Comparison of ENCODE assay signal across 22 cellular contexts in genomic region chr14:104262515-104263514, GRCh38.
A peak's percentile ranks its signal among the peaks of the same experiment; 100 is the strongest.
DNase-seq lines count a peak whose midpoint lies in the region; FAIRE-seq and TF ChIP-seq lines count a peak whose summit lies in the region.
"Had no signal": no experiment of that assay in that cellular context is flagged by ENCODE, and none has a peak within 500 bp of the region (broad histone marks: within the 10 kb centered on the region; RNA-seq: fewer than 3 reads in every experiment).

No MANE protein-coding gene starts in this region.

- TF ChIP-seq EP300 in H1 (IDR thresholded peaks at IDR 0.05; ENCODE audit: borderline replicate concordance in 1 of 2, low read depth in 2 of 2, low read length in 2 of 2): no peak

- H2BK12ac ChIP-seq in H1 (ENCODE audit: low read depth, low read length) (no peak overlapping the region), neuronal stem cell (ENCODE audit: low read length) (no peak overlapping the region)

- no peak overlapping the region for H2BK120ac ChIP-seq in H1 (replicated peaks; ENCODE audit: low read depth, low read length)
- no peak overlapping the region for H2BK120ac ChIP-seq in neuronal stem cell (ENCODE audit: low read depth, low read length)

- H3K56ac ChIP-seq in H1 (replicated peaks; ENCODE audit: insufficient read length, low read depth, low read length): no peak overlapping the region

- H3K4me1 ChIP-seq in BLaER1 (peaks cover 48% of the 10 kb centered on the region), H1 (replicated peaks in 1 of 4; ENCODE audit: control insufficient read depth in 3 of 4, insufficient read depth in 4 of 4, low read length in 3 of 4) (no peaks in the 10 kb centered on the region; a peak in 1 of 7 replicates), neuronal stem cell (ENCODE audit: control insufficient read depth in 2 of 2, insufficient read depth in 1 of 2, low read depth in 1 of 2, low read length in 2 of 2) (no peaks in the 10 kb centered on the region)
- H3K4me1 ChIP-seq: body of pancreas, Caco-2, pancreas had no signal

- H3K36me3 ChIP-seq in BLaER1: no peaks in the 10 kb centered on the region
- H3K36me3 ChIP-seq in H1 (ENCODE audit: control insufficient read depth in 2 of 4, insufficient read depth in 4 of 4, low read length in 3 of 4): no peaks in the 10 kb centered on the region
- no peaks in the 10 kb centered on the region for H3K36me3 ChIP-seq in neuronal stem cell (replicated peaks in 1 of 2; ENCODE audit: control insufficient read depth in 2 of 2, insufficient read depth in 2 of 2, low read length in 2 of 2)
- H3K36me3 ChIP-seq: pancreas had no signal

- TF ChIP-seq POLR2A in H1 (IDR thresholded peaks at IDR 0.05; ENCODE audit: control extremely low read depth in 1 of 2, low read depth in 2 of 2, low read length in 2 of 2): no peak

- DNase-seq in D341Med (ENCODE audit: low spot score) (peak; percentile 27), H1 (ENCODE audit: low read depth in 1 of 2, low spot score in 2 of 2) (no peak), neuronal stem cell (ENCODE audit: low spot score) (no peak), AG08395 (ENCODE audit: low spot score) (no peak), midbrain (lab: John Stamatoyannopoulos, UW) (no peak), ecto neural progenitor cell (ENCODE audit: low spot score) (no peak), HTR-8/SVneo (ENCODE audit: insufficient read length, low spot score) (no peak)
- DNase-seq: activated T-cell treated with anti-CD3 and anti-CD28 coated beads, Interleukin-2, amount 50 U/mL, for 48 hours; HCEC 1CT; KBM-7; NCI-H1694; NCI-H526 treated with DMSO at 0.1 percent for 48 hours; SHP77; stimulated activated CD4-positive, alpha-beta T cell treated with anti-CD3 and anti-CD28 coated beads, Interleukin-2, amount 100 ng/mL, for 48 hours had no signal

- H3K14ac ChIP-seq in H1 (ENCODE audit: insufficient read length): no peak overlapping the region
- peak overlapping the region; percentile 4 for H3K14ac ChIP-seq in neuronal stem cell (ENCODE audit: low read length)

- WGBS in H1 (ENCODE audit: extremely low coverage in 1 of 2, insufficient coverage in 1 of 2, insufficient read length in 1 of 2, insufficient replicate concordance in 2 of 2, low coverage in 1 of 2, low lambda C conversion rate in 2 of 2, missing lambda C conversion rate in 1 of 2), 2 experiments: 82% methylated on average over 12 of the region's 16 CpGs; no CpG with 5 or more reads in 1 of the 2 experiments
- WGBS in neuronal stem cell (ENCODE audit: extremely low coverage in 2 of 2, insufficient read length in 2 of 2, insufficient replicate concordance in 1 of 2), 2 donors: no CpG with 5 or more reads among the region's 16 CpGs

- H2BK20ac ChIP-seq in H1 (ENCODE audit: low read length): no peak overlapping the region

- H3K23me2 ChIP-seq in H1 (ENCODE audit: low read depth, low read length): no peaks in the 10 kb centered on the region

- H2BK15ac ChIP-seq in H1 (ENCODE audit: low read length) (no peak overlapping the region), neuronal stem cell (ENCODE audit: low read length) (no peak overlapping the region)

- H3K18ac ChIP-seq in H1 (ENCODE audit: extremely low read depth, low read length) (no peak overlapping the region), neuronal stem cell (ENCODE audit: low read length) (peak overlapping the region; percentile 53)

- H3K79me1 ChIP-seq in H1 (ENCODE audit: low read depth, low read length) (no peaks in the 10 kb centered on the region), neuronal stem cell (ENCODE audit: low read depth, low read length) (no peaks in the 10 kb centered on the region)

- H2AFZ ChIP-seq in H1 (ENCODE audit: low read length) (no peak overlapping the region), neuronal stem cell (ENCODE audit: low read length) (no peak overlapping the region)

- no peaks in the 10 kb centered on the region for H3K27me3 ChIP-seq in BLaER1
- H3K27me3 ChIP-seq in H1 (replicated peaks in 1 of 4; ENCODE audit: control insufficient read depth in 3 of 4, extremely low read depth in 1 of 4, insufficient read depth in 3 of 4, low read length in 3 of 4): no peaks in the 10 kb centered on the region
- H3K27me3 ChIP-seq in neuronal stem cell (ENCODE audit: control insufficient read depth in 3 of 3, insufficient read depth in 3 of 3, low read depth in 1 of 3, low read length in 3 of 3): no peaks in the 10 kb centered on the region
- H3K27me3 ChIP-seq: body of pancreas, pancreas had no signal

- CTCF ChIA-PET in H1 (lab: Charles Lee; ENCODE audit: partially characterized antibody): interaction anchor here (1.0 kb wide), 2 partner anchors 38 to 39 kb away, joined by 3 to 4 read pairs; no protein-coding TSS in a partner anchor

- POLR2A ChIA-PET in H1 (lab: Charles Lee; ENCODE audit: partially characterized antibody): interaction anchor here (1.1 kb wide), 1 partner anchor 384 kb away, joined by 3 read pairs; no protein-coding TSS in a partner anchor

- peak overlapping the region; percentile 74 for H3K4me2 ChIP-seq in BLaER1
- H3K4me2 ChIP-seq in H1 (ENCODE audit: insufficient read depth in 1 of 2, low read depth in 2 of 2, low read length in 2 of 2): no peak overlapping the region
- H3K4me2 ChIP-seq in neuronal stem cell (ENCODE audit: insufficient read depth, low read length, poor library complexity, severe bottlenecking): no peak overlapping the region

- H2BK5ac ChIP-seq in H1 (ENCODE audit: low read depth, low read length): no peak overlapping the region
- H2BK5ac ChIP-seq in neuronal stem cell (ENCODE audit: low read length): no peak overlapping the region

- H4K20me1 ChIP-seq in BLaER1 (no peaks in the 10 kb centered on the region), H1 (replicated peaks in 1 of 2; ENCODE audit: control insufficient read depth in 1 of 2, insufficient read depth in 2 of 2, low read length in 2 of 2) (peaks cover 0 to 2% of the 10 kb centered on the region in 2 experiments)

- H3K23ac ChIP-seq in H1 (ENCODE audit: insufficient read length) (no peak overlapping the region), neuronal stem cell (ENCODE audit: low read depth, low read length, poor library complexity) (peak overlapping the region; percentile 82)

- H4K5ac ChIP-seq in H1 (ENCODE audit: insufficient read length, low read depth, low read length): no peak overlapping the region

- H4K91ac ChIP-seq in H1 (replicated peaks; ENCODE audit: insufficient read length, low read length) (no peak overlapping the region), neuronal stem cell (ENCODE audit: low read depth, low read length, poor library complexity) (no peak overlapping the region)

- no peak overlapping the region for H3K4me3 ChIP-seq in BLaER1
- no peak overlapping the region for H3K4me3 ChIP-seq in H1 (ENCODE audit: extremely low read depth in 1 of 4, insufficient read depth in 2 of 4, low read depth in 3 of 4, low read length in 4 of 4)
- no peak overlapping the region for H3K4me3 ChIP-seq in neuronal stem cell (ENCODE audit: low read length in 2 of 2)
- H3K4me3 ChIP-seq: body of pancreas, pancreas, skin epidermis had no signal

- no peak for TF ChIP-seq CTCF in H1 (IDR thresholded peaks at IDR 0.05; ENCODE audit: control extremely low read depth in 1 of 3, insufficient read depth in 1 of 3, low read depth in 1 of 3, low read length in 3 of 3)

- H3K9me3 ChIP-seq in BLaER1: peaks cover 17% of the 10 kb centered on the region
- 0 out of 4 replicates have a peak, but pooled peaks cover 0 to 3% of the 10 kb centered on the region in 2 experiments for H3K9me3 ChIP-seq in H1 (ENCODE audit: insufficient read depth in 2 of 2, low read depth in 1 of 2, low read length in 1 of 2)
- H3K9me3 ChIP-seq in neuronal stem cell (replicated peaks in 1 of 2; ENCODE audit: control insufficient read depth in 2 of 2, insufficient read depth in 1 of 2, low read depth in 1 of 2, low read length in 2 of 2): peaks cover 0 to 6% of the 10 kb centered on the region in 2 donors
- H3K9me3 ChIP-seq: body of pancreas, Caco-2, pancreas had no signal

- TF ChIP-seq RAD21 in H1 (IDR thresholded peaks at IDR 0.05 in 1 of 2, conservative IDR thresholded peaks at IDR 0.05 in 1 of 2; ENCODE audit: low read depth in 2 of 2, low read length in 2 of 2): no peak

- H3K27ac ChIP-seq in BLaER1: peak overlapping the region; percentile 20
- no peak overlapping the region for H3K27ac ChIP-seq in H1 (ENCODE audit: low read depth, low read length)
- no peak overlapping the region for H3K27ac ChIP-seq in neuronal stem cell (replicated peaks; ENCODE audit: low read length)
- H3K27ac ChIP-seq: body of pancreas, pancreas, skin epidermis had no signal

- H3K79me2 ChIP-seq in H1 (ENCODE audit: control insufficient read depth in 1 of 2, insufficient read depth in 2 of 2, low read length in 2 of 2): no peaks in the 10 kb centered on the region

- no peak for FAIRE-seq in H1 (lab: Jason Lieb, UNC)
- FAIRE-seq in HTR-8/SVneo (lab: Jason Lieb, UNC): no peak
- FAIRE-seq: colon, endothelial cell of umbilical vein, pancreas, TTC549 had no signal

- H2AK5ac ChIP-seq in H1 (ENCODE audit: low read depth, low read length): no peak overlapping the region
- H2AK5ac ChIP-seq in neuronal stem cell (ENCODE audit: low read depth, low read length): no peak overlapping the region

- H3K9ac ChIP-seq in BLaER1 (no peak overlapping the region), H1 (replicated peaks in 1 of 4; ENCODE audit: extremely low read depth in 1 of 4, low read depth in 3 of 4, low read length in 3 of 4) (no peak overlapping the region), neuronal stem cell (ENCODE audit: low read depth, low read length, poor library complexity) (no peak overlapping the region)

- H3K4ac ChIP-seq in H1 (replicated peaks; ENCODE audit: insufficient read length, low read depth, low read length) (no peak overlapping the region), neuronal stem cell (ENCODE audit: low read length) (no peak overlapping the region)

- H4K8ac ChIP-seq in H1 (ENCODE audit: extremely low read depth, insufficient read depth, low read length) (peak overlapping the region; percentile 21; the same call in 1 of the 2 replicates), neuronal stem cell (ENCODE audit: low read depth, low read length) (no peak overlapping the region)

TF ChIP-seq in H1, 55 proteins besides CTCF, POLR2A, EP300 and RAD21:
- TF ChIP-seq SAP30 (IDR thresholded peaks at IDR 0.05; ENCODE audit: insufficient read depth, insufficient replicate concordance, low read length) (no peak), SIX5 (IDR thresholded peaks at IDR 0.05; ENCODE audit: low read depth, low read length) (no peak), TAF1 (IDR thresholded peaks at IDR 0.05; ENCODE audit: low read depth, low read length) (no peak)
